9 cellular contexts compared by ENCODE assay signal in genomic region chr2:100142393-100142792, GRCh38. TPM values are rescaled to one million over a fixed set of nuclear protein-coding genes. Genes with fewer than 3 reads are reported as not detected.
DNase-seq lines count a peak whose midpoint lies in the region; ATAC-seq and TF ChIP-seq lines count a peak whose summit lies in the region.
"Had no signal": no experiment of that assay in that cellular context is flagged by ENCODE, and none has a peak within 500 bp of the region (broad histone marks: within the 10 kb centered on the region; RNA-seq: fewer than 3 reads in every experiment).

TSS of gene AFF3 (minus strand) at chr2:100142590. CDS start at chr2:100104454, 38,136 bp downstream.

- H3K79me2 ChIP-seq in hepatocyte: no peaks in the 10 kb centered on the region

- H3K36me3 Mint-ChIP-seq in glutamatergic neuron (ENCODE audit: unreplicated experiment): peaks cover 13% of the 10 kb centered on the region

- no peak within 1 kb of the TSS for H2AFZ ChIP-seq in hepatocyte

- no peaks in the 10 kb centered on the region for H4K20me1 ChIP-seq in hepatocyte (ENCODE audit: insufficient read depth, poor library complexity, severe bottlenecking)

- peaks cover 2% of the 10 kb centered on the region for H3K27me3 Mint-ChIP-seq in glutamatergic neuron (ENCODE audit: unreplicated experiment)

- no peaks in the 10 kb centered on the region for H3K9me2 ChIP-seq in hepatocyte (replicated peaks; ENCODE audit: insufficient read depth)

- H3K4me1 Mint-ChIP-seq in glutamatergic neuron (ENCODE audit: low read depth, unreplicated experiment): peaks cover under 1% of the 10 kb centered on the region

- peak in 1 of 2 donors; percentile 8 for TF ChIP-seq EP300 in tibial nerve (IDR thresholded peaks at IDR 0.05)

- H3K9me3 ChIP-seq in tibial nerve (no peaks in the 10 kb centered on the region), hepatocyte (ENCODE audit: low read depth) (no peaks in the 10 kb centered on the region)
- H3K9me3 ChIP-seq: heart right ventricle had no signal

- TF ChIP-seq POLR2A in tibial nerve (IDR thresholded peaks at IDR 0.05): no peak

- no peak within 1 kb of the TSS for H3K4me3 Mint-ChIP-seq in glutamatergic neuron (ENCODE audit: unreplicated experiment)

- H3K27me3 ChIP-seq in tibial nerve (no peaks in the 10 kb centered on the region), hepatocyte (peaks cover 2% of the 10 kb centered on the region)
- H3K27me3 ChIP-seq: heart right ventricle had no signal

- peaks cover 3% of the 10 kb centered on the region for H3K9me3 Mint-ChIP-seq in glutamatergic neuron (ENCODE audit: unreplicated experiment)

- H3K4me1 ChIP-seq in tibial nerve (no peaks in the 10 kb centered on the region), hepatocyte (ENCODE audit: insufficient read depth) (no peaks in the 10 kb centered on the region)
- H3K4me1 ChIP-seq: heart right ventricle had no signal

- WGBS in tibial nerve, 2 donors: 82 to 84% methylated on average over 11 of the region's 11 CpGs
- WGBS in hepatocyte (ENCODE audit: low lambda C conversion rate, missing lambda C conversion rate): 96% methylated on average over 11 of the region's 11 CpGs

- TF ChIP-seq CTCF in glutamatergic neuron (IDR thresholded peaks at IDR 0.05; ENCODE audit: partially characterized antibody, unreplicated experiment) (no peak), tibial nerve (IDR thresholded peaks at IDR 0.05) (no peak), hepatocyte (IDR thresholded peaks at IDR 0.05; ENCODE audit: poor library complexity) (no peak)

- peak within 1 kb of the TSS in 1 of 4 donors; percentile 52 for H3K27ac ChIP-seq in tibial nerve
- H3K27ac ChIP-seq in hepatocyte: no peak within 1 kb of the TSS
- H3K27ac ChIP-seq: heart right ventricle had no signal

- H3K4me2 ChIP-seq in hepatocyte: no peak within 1 kb of the TSS

- H3K27ac Mint-ChIP-seq in glutamatergic neuron (ENCODE audit: unreplicated experiment): no peak within 1 kb of the TSS

- H3K36me3 ChIP-seq in tibial nerve (no peaks in the 10 kb centered on the region), hepatocyte (replicated peaks; ENCODE audit: insufficient read depth, low read depth) (no peaks in the 10 kb centered on the region)
- H3K36me3 ChIP-seq: heart right ventricle had no signal

- peak within 1 kb of the TSS in 1 of 4 donors; percentile 40 for H3K4me3 ChIP-seq in tibial nerve
- no peak within 1 kb of the TSS for H3K4me3 ChIP-seq in hepatocyte

- peak in 3 of 4 experiments; percentile 10 to 19 (median 12) for DNase-seq in activated CD4-positive, CD25-positive, alpha-beta regulatory T cell (lab: John Stamatoyannopoulos, UW)
- DNase-seq in glutamatergic neuron: no peak
- DNase-seq in tibial nerve (ENCODE audit: low spot score in 2 of 2): peak in 1 of 2 donors; percentile 10
- no peak for DNase-seq in NCI-H2171 treated with DMSO at 0.1 percent for 48 hours (lab: John Stamatoyannopoulos, UW)
- no peak for DNase-seq in NCI-H1417 (lab: John Stamatoyannopoulos, UW)
- DNase-seq in hepatocyte (ENCODE audit: low spot score): no peak

- ATAC-seq in GM19025 (IDR thresholded peaks at IDR 0.05; ENCODE audit: low read depth, unreplicated experiment) (peak; percentile 94), HG03064 (IDR thresholded peaks at IDR 0.05; ENCODE audit: low read depth, unreplicated experiment) (peak; percentile 92)

RNA-seq across cellular contexts. Expression of gene AFF3, which starts in this region (rescaled TPM):
- 125 TPM for total RNA-seq in glutamatergic neuron (ENCODE audit: unreplicated experiment)
- total RNA-seq in tibial nerve: 10 to 100 TPM in 3 of 4 donors, 1 to 10 TPM in 1; 7.2 to 36.0 (median 21.4) TPM
- total RNA-seq in hepatocyte: 5.2 and 7.3 TPM in 2 replicates
- polyA plus RNA-seq in hepatocyte: 5.9 and 7.8 TPM in 2 replicates

Comparison
In these comparisons a context has a peak if more than half of its experiments do, and no peak if none do; other contexts are left out.
1. DNase-seq: peak in activated CD4-positive, CD25-positive, alpha-beta regulatory T cell (3 of 4); none in glutamatergic neuron (single experiment), NCI-H2171 treated with DMSO at 0.1 percent for 48 hours (single experiment), NCI-H1417 (0 of 3) and hepatocyte (single experiment).